ENCODE assay signal across 10 cellular contexts in genomic region chr18:57898506-57899124, GRCh38.
DNase-seq lines count a peak whose midpoint lies in the region; ATAC-seq and TF ChIP-seq lines count a peak whose summit lies in the region.
"Had no signal": no experiment of that assay in that cellular context is flagged by ENCODE, and none has a peak within 500 bp of the region (broad histone marks: within the 10 kb centered on the region; RNA-seq: fewer than 3 reads in every experiment).

No MANE protein-coding gene starts in this region.

- 49% methylated on average over 4 of the region's 4 CpGs for WGBS in suprapubic skin

- no peak for TF ChIP-seq POLR2A in suprapubic skin (IDR thresholded peaks at IDR 0.05)

- peak; percentile 59 for ATAC-seq in left lung

- no peak for TF ChIP-seq EP300 in suprapubic skin (IDR thresholded peaks at IDR 0.05)

- H3K9me3 ChIP-seq in left lung (no peaks in the 10 kb centered on the region), suprapubic skin (no peaks in the 10 kb centered on the region)

- H3K27ac ChIP-seq in left lung (no peak overlapping the region), suprapubic skin (no peak overlapping the region), caudate nucleus (ENCODE audit: low read depth, low read length) (no peak overlapping the region)
- H3K27ac ChIP-seq: coronary artery had no signal

- H3K36me3 ChIP-seq in left lung, result no peaks in the 10 kb centered on the region
- no peaks in the 10 kb centered on the region for H3K36me3 ChIP-seq in suprapubic skin

- H3K4me3 ChIP-seq in left lung (no peak overlapping the region), suprapubic skin (no peak overlapping the region)
- H3K4me3 ChIP-seq: coronary artery had no signal

- TF ChIP-seq CTCF in left lung (IDR thresholded peaks at IDR 0.05), result no peak
- TF ChIP-seq CTCF in suprapubic skin (IDR thresholded peaks at IDR 0.05), result no peak

- DNase-seq in GM04504 (ENCODE audit: low read depth), result peak; percentile 90
- DNase-seq in NCI-H1417 treated with DMSO at 0.1 percent for 48 hours (lab: John Stamatoyannopoulos, UW), result peak; percentile 57
- peak; percentile 3 for DNase-seq in T1000 (lab: John Stamatoyannopoulos, UW)
- DNase-seq in left lung, result no peak
- DNase-seq in suprapubic skin (ENCODE audit: low spot score in 2 of 2), result no peak
- no peak for DNase-seq in stimulated activated CD4-positive, alpha-beta T cell treated with anti-CD3 and anti-CD28 coated beads, Interleukin-1b, Interleukin-23, amount 100 ng/mL, for 48 hours
- DNase-seq in caudate nucleus (lab: John Stamatoyannopoulos, UW), result no peak
- DNase-seq: stimulated activated CD4-positive, alpha-beta T cell treated with anti-CD3 and anti-CD28 coated beads, Interleukin-4, amount 100 ng/mL, for 4 hours; T-helper 2 cell had no signal

- no peaks in the 10 kb centered on the region for H3K27me3 ChIP-seq in left lung
- no peaks in the 10 kb centered on the region for H3K27me3 ChIP-seq in suprapubic skin

- no peaks in the 10 kb centered on the region for H3K4me1 ChIP-seq in left lung
- no peaks in the 10 kb centered on the region for H3K4me1 ChIP-seq in suprapubic skin

- intact Hi-C loops in left lung (cut with DNase I), result no loop called here

Comparison
In these comparisons a context has a peak if more than half of its experiments do, and no peak if none do; other contexts are left out.
1. DNase-seq: peak in GM04504 (single experiment), NCI-H1417 treated with DMSO at 0.1 percent for 48 hours (single experiment) and T1000 (single experiment); none in left lung (0 of 2), suprapubic skin (0 of 2), stimulated activated CD4-positive, alpha-beta T cell treated with anti-CD3 and anti-CD28 coated beads, Interleukin-1b, Interleukin-23, amount 100 ng/mL, for 48 hours (single experiment) and caudate nucleus (0 of 61).